In genomic region chr2:2902551-2903216, GRCh38 we compare ENCODE assay signal across 17 cellular contexts.
A peak's percentile ranks its signal among the peaks of the same experiment; 100 is the strongest.
DNase-seq lines count a peak whose midpoint lies in the region; TF ChIP-seq lines count a peak whose summit lies in the region.
"Had no signal": no experiment of that assay in that cellular context is flagged by ENCODE, and none has a peak within 500 bp of the region (broad histone marks: within the 10 kb centered on the region; RNA-seq: fewer than 3 reads in every experiment).

No MANE protein-coding gene starts in this region.

- TF ChIP-seq CTCF in brain (conservative IDR thresholded peaks at IDR 0.05) (no peak), ascending aorta (IDR thresholded peaks at IDR 0.05) (no peak)

- H2BK5ac ChIP-seq in mesendoderm (ENCODE audit: low read length) = no peak overlapping the region

- H3K23ac ChIP-seq in mesendoderm (ENCODE audit: low read length) = no peak overlapping the region

- no peak overlapping the region for H2AK5ac ChIP-seq in mesendoderm (ENCODE audit: low read length)

- no peak overlapping the region for H3K56ac ChIP-seq in mesendoderm (ENCODE audit: low read length)

- H3K4me1 ChIP-seq in BLaER1 = peaks cover 11% of the 10 kb centered on the region
- H3K4me1 ChIP-seq in mesendoderm (ENCODE audit: control insufficient read depth, low read depth, low read length) = no peaks in the 10 kb centered on the region
- no peaks in the 10 kb centered on the region for H3K4me1 ChIP-seq in ascending aorta

- no peak overlapping the region for H2BK120ac ChIP-seq in mesendoderm (ENCODE audit: low read depth, low read length)

- no peaks in the 10 kb centered on the region for H4K20me1 ChIP-seq in BLaER1

- no peaks in the 10 kb centered on the region for H3K36me3 Mint-ChIP-seq in brain
- H3K36me3 Mint-ChIP-seq: IgD-negative memory B cell had no signal

- no peak overlapping the region for H4K5ac ChIP-seq in mesendoderm (ENCODE audit: low read length)

- H3K36me3 ChIP-seq in BLaER1 (no peaks in the 10 kb centered on the region), mesendoderm (ENCODE audit: control insufficient read depth, insufficient read depth, low read length) (no peaks in the 10 kb centered on the region), ascending aorta (no peaks in the 10 kb centered on the region)
- H3K36me3 ChIP-seq: pancreas had no signal

- no peak overlapping the region for H3K18ac ChIP-seq in mesendoderm (ENCODE audit: low read length)

- peaks cover 0 to 4% (median 4%) of the 10 kb centered on the region in 5 experiments for H3K9me3 Mint-ChIP-seq in brain
- H3K9me3 Mint-ChIP-seq: IgD-negative memory B cell had no signal

- H3K27me3 ChIP-seq in BLaER1 (no peaks in the 10 kb centered on the region), mesendoderm (ENCODE audit: insufficient read depth, low read length, poor library complexity) (no peaks in the 10 kb centered on the region), ascending aorta (no peaks in the 10 kb centered on the region)
- H3K27me3 ChIP-seq: pancreas had no signal

- H2BK15ac ChIP-seq in mesendoderm (replicated peaks; ENCODE audit: low read depth) = no peak overlapping the region

- peaks cover 52% of the 10 kb centered on the region for H3K4me1 Mint-ChIP-seq in brain

- intact Hi-C loops in ascending aorta (cut with DNase I) = no loop called here

- H3K4me2 ChIP-seq in BLaER1 (0 out of 2 replicates have a peak overlapping the region, but pooled peaks have one; percentile 51), mesendoderm (ENCODE audit: low read length) (no peak overlapping the region)

- H3K79me1 ChIP-seq in mesendoderm (ENCODE audit: low read length) = no peaks in the 10 kb centered on the region

- no peaks in the 10 kb centered on the region for H3K27me3 Mint-ChIP-seq in brain
- H3K27me3 Mint-ChIP-seq: IgD-negative memory B cell had no signal

- in situ Hi-C loops in G401 (cut with HindIII; ENCODE audit: low sequenced_read_pairs) = no loop called here

- H3K4me3 ChIP-seq in BLaER1 (no peak overlapping the region), mesendoderm (ENCODE audit: low read length) (no peak overlapping the region), ascending aorta (no peak overlapping the region)
- H3K4me3 ChIP-seq: pancreas had no signal

- H3K27ac ChIP-seq in BLaER1 = no peak overlapping the region
- H3K27ac ChIP-seq in mesendoderm (ENCODE audit: low read depth, low read length) = no peak overlapping the region
- H3K27ac ChIP-seq in ascending aorta = no peak overlapping the region
- H3K27ac ChIP-seq: pancreas had no signal

- H3K79me2 ChIP-seq in mesendoderm (ENCODE audit: control insufficient read depth, insufficient read depth, low read length) = no peaks in the 10 kb centered on the region

- peak; percentile 58 for DNase-seq in G401 (ENCODE audit: low spot score)
- DNase-seq in mesendoderm = peak; percentile 16
- no peak for DNase-seq in GM19238 (ENCODE audit: insufficient read length, low spot score)
- no peak for DNase-seq in HK-2 (ENCODE audit: unreplicated experiment)
- no peak for DNase-seq in ascending aorta (ENCODE audit: low spot score in 2 of 2)
- DNase-seq: activated CD4-positive, alpha-beta T cell treated with anti-CD3 and anti-CD28 coated beads, Interleukin-2, amount 50 U/mL, for 4 hours; activated naive CD4-positive, alpha-beta T cell treated with Interleukin-2 at 50 U/mL for 16 hours; GOT3; MM.1S; NCI-H1694; NCI-H446; pancreas; stimulated activated naive CD4-positive, alpha-beta T cell treated with Interleukin-2 at 50 U/mL for 16 hours; trophoblast cell had no signal

- no peak overlapping the region for H3K4ac ChIP-seq in mesendoderm (ENCODE audit: low read depth, low read length)

- no peak overlapping the region for H3K4me3 Mint-ChIP-seq in brain
- H3K4me3 Mint-ChIP-seq: IgD-negative memory B cell had no signal

- H3K9me3 ChIP-seq in BLaER1 (no peaks in the 10 kb centered on the region), ascending aorta (no peaks in the 10 kb centered on the region)
- H3K9me3 ChIP-seq: pancreas had no signal

- H3K9ac ChIP-seq in BLaER1 (no peak overlapping the region), mesendoderm (ENCODE audit: low read length) (no peak overlapping the region)

- peak overlapping the region in 4 of 5 experiments; percentile 5 to 74 (median 10) for H3K27ac Mint-ChIP-seq in brain

- no peak overlapping the region for H4K8ac ChIP-seq in mesendoderm (ENCODE audit: low read depth, low read length)

- WGBS in mesendoderm (ENCODE audit: extremely low coverage, insufficient coverage, low lambda C conversion rate) = no CpG with 5 or more reads among the region's 8 CpGs

Comparison
In these comparisons a context has a peak if more than half of its experiments do, and no peak if none do; other contexts are left out.
1. DNase-seq: peak in G401 (single experiment) and mesendoderm (single experiment); none in GM19238 (single experiment), HK-2 (single experiment) and ascending aorta (0 of 2).